In genomic region chr16:31385680-31386079, GRCh38 we compare ENCODE assay signal across 18 cellular contexts. TPM values are rescaled to one million over a fixed set of nuclear protein-coding genes. Genes with fewer than 3 reads are reported as not detected.
DNase-seq lines count a peak whose midpoint lies in the region; ATAC-seq and TF ChIP-seq lines count a peak whose summit lies in the region.
"Had no signal": no experiment of that assay in that cellular context is flagged by ENCODE, and none has a peak within 500 bp of the region (broad histone marks: within the 10 kb centered on the region; RNA-seq: fewer than 3 reads in every experiment).

No MANE protein-coding gene starts in this region.

- H3K4me3 Mint-ChIP-seq in activated T-helper 17 cell treated with anti-CD3 and anti-CD28 coated beads, Interleukin-2, amount 50 U/mL, for 72 hours, result peak overlapping the region; percentile 27
- H3K4me3 Mint-ChIP-seq in activated naive CD4-positive, alpha-beta T cell treated with anti-CD3 and anti-CD28 coated beads for 36 hours, result no peak overlapping the region
- H3K4me3 Mint-ChIP-seq: T-helper 1 cell treated with Interleukin-12 subunit alpha and Interleukin-12 subunit beta and Interleukin-4 antibody, amounts not matched to agents 30 μg/mL and 1 μg/mL, for 36 hours had no signal

- intact Hi-C loops in tibial artery (cut with DNase I; ENCODE audit: low total_unique reads), result no loop called here
- intact Hi-C loops in activated naive CD4-positive, alpha-beta T cell treated with anti-CD3 and anti-CD28 coated beads for 36 hours (cut with micrococcal nuclease), result loop anchor here (1.0 to 10.0 kb wide), 3 partner anchors 81 to 309 kb away; no protein-coding TSS in a partner anchor

- H3K4me3 ChIP-seq in liver (ENCODE audit: low read depth in 1 of 3, low read length in 3 of 3) (no peak overlapping the region), tibial artery (no peak overlapping the region)
- H3K4me3 ChIP-seq: sigmoid colon had no signal

- no peak for ATAC-seq in activated T-helper 17 cell treated with anti-CD3 and anti-CD28 coated beads, Interleukin-2, amount 50 U/mL, for 72 hours (replicated peaks)
- ATAC-seq in GM21786 (IDR thresholded peaks at IDR 0.05; ENCODE audit: unreplicated experiment), result no peak

- peak overlapping the region; percentile 65 for H3K27ac Mint-ChIP-seq in activated T-helper 17 cell treated with anti-CD3 and anti-CD28 coated beads, Interleukin-2, amount 50 U/mL, for 72 hours
- H3K27ac Mint-ChIP-seq in activated naive CD4-positive, alpha-beta T cell treated with anti-CD3 and anti-CD28 coated beads for 36 hours, result no peak overlapping the region
- H3K27ac Mint-ChIP-seq: T-helper 1 cell treated with Interleukin-12 subunit alpha and Interleukin-12 subunit beta and Interleukin-4 antibody, amounts not matched to agents 30 μg/mL and 1 μg/mL, for 36 hours had no signal

- peaks cover 14% of the 10 kb centered on the region for H3K4me1 Mint-ChIP-seq in activated T-helper 17 cell treated with anti-CD3 and anti-CD28 coated beads, Interleukin-2, amount 50 U/mL, for 72 hours
- H3K4me1 Mint-ChIP-seq in activated naive CD4-positive, alpha-beta T cell treated with anti-CD3 and anti-CD28 coated beads for 36 hours (ENCODE audit: low read depth), result peaks cover 15% of the 10 kb centered on the region

- no peaks in the 10 kb centered on the region for H3K36me3 Mint-ChIP-seq in activated T-helper 17 cell treated with anti-CD3 and anti-CD28 coated beads, Interleukin-2, amount 50 U/mL, for 72 hours (ENCODE audit: low read depth)
- H3K36me3 Mint-ChIP-seq in activated naive CD4-positive, alpha-beta T cell treated with anti-CD3 and anti-CD28 coated beads for 36 hours (ENCODE audit: low read depth), result no peaks in the 10 kb centered on the region

- H3K27me3 Mint-ChIP-seq in activated T-helper 17 cell treated with anti-CD3 and anti-CD28 coated beads, Interleukin-2, amount 50 U/mL, for 72 hours, result peaks cover 18% of the 10 kb centered on the region
- peaks cover 9% of the 10 kb centered on the region for H3K27me3 Mint-ChIP-seq in activated naive CD4-positive, alpha-beta T cell treated with anti-CD3 and anti-CD28 coated beads for 36 hours (ENCODE audit: low read depth)

- DNase-seq in HT-29 (ENCODE audit: low spot score) (peak; percentile 49), tibial artery (no peak)
- no peak for DNase-seq in activated naive CD4-positive, alpha-beta T cell treated with anti-CD3 and anti-CD28 coated beads for 36 hours
- DNase-seq: activated effector memory CD4-positive, alpha-beta T cell treated with anti-CD3 and anti-CD28 coated beads, Interleukin-2, amount 50 U/mL, for 16 hours; NCI-H2029; NCI-H446; NK-92 treated with Interleukin-12 subunit alpha and Interleukin-12 subunit beta, amount 100 ng/mL, for 24 hours; Right ventricle myocardium superior; sigmoid colon had no signal

- WGBS in liver, result 32% methylated on average over 4 of the region's 4 CpGs

- H3K4me1 ChIP-seq in liver (ENCODE audit: control insufficient read depth in 4 of 4, insufficient read depth in 4 of 4, low read length in 3 of 4), result peaks cover 0 to 11% (median 0%) of the 10 kb centered on the region in 4 donors
- H3K4me1 ChIP-seq in tibial artery, result no peaks in the 10 kb centered on the region
- H3K4me1 ChIP-seq: sigmoid colon had no signal

- H3K27me3 ChIP-seq in liver (ENCODE audit: control insufficient read depth in 4 of 4, insufficient read depth in 4 of 4, low read length in 3 of 4) (no peaks in the 10 kb centered on the region), tibial artery (peaks cover 0 to 21% of the 10 kb centered on the region in 2 donors)

- H3K36me3 ChIP-seq in liver (ENCODE audit: control insufficient read depth in 4 of 4, insufficient read depth in 3 of 4, low read depth in 1 of 4, low read length in 3 of 4) (no peaks in the 10 kb centered on the region), tibial artery (no peaks in the 10 kb centered on the region)
- H3K36me3 ChIP-seq: sigmoid colon had no signal

- no peak for TF ChIP-seq RAD21 in liver (IDR thresholded peaks at IDR 0.05)

- H3K9me3 ChIP-seq in liver (ENCODE audit: control insufficient read depth in 4 of 4, low read length in 3 of 4) (peaks cover 0 to 3% (median 0%) of the 10 kb centered on the region in 4 donors), tibial artery (no peaks in the 10 kb centered on the region)
- H3K9me3 ChIP-seq: sigmoid colon had no signal

- TF ChIP-seq CTCF in liver (IDR thresholded peaks at IDR 0.05; ENCODE audit: low read depth, low read length, missing input control) (no peak), tibial artery (IDR thresholded peaks at IDR 0.05) (no peak)

- H3K9me3 Mint-ChIP-seq in activated T-helper 17 cell treated with anti-CD3 and anti-CD28 coated beads, Interleukin-2, amount 50 U/mL, for 72 hours, result no peaks in the 10 kb centered on the region
- H3K9me3 Mint-ChIP-seq in activated naive CD4-positive, alpha-beta T cell treated with anti-CD3 and anti-CD28 coated beads for 36 hours, result no peaks in the 10 kb centered on the region
- H3K9me3 Mint-ChIP-seq: T-helper 1 cell treated with Interleukin-12 subunit alpha and Interleukin-12 subunit beta and Interleukin-4 antibody, amounts not matched to agents 30 μg/mL and 1 μg/mL, for 36 hours had no signal

- no peak overlapping the region for H3K9ac ChIP-seq in liver (ENCODE audit: low read depth in 1 of 2, low read length in 2 of 2)

- CTCF ChIA-PET in activated naive CD4-positive, alpha-beta T cell treated with anti-CD3 and anti-CD28 coated beads for 36 hours (lab: Charles Lee), result interaction anchor here (1.1 to 1.4 kb wide), 2 partner anchors 57 to 118 kb away, joined by 3 to 6 read pairs; partner anchors contain the start of gene ZNF843

- H3K27ac ChIP-seq in liver (ENCODE audit: low read depth in 1 of 2, low read length in 2 of 2) (peak overlapping the region in 1 of 2 donors; percentile 54), tibial artery (no peak overlapping the region)
- H3K27ac ChIP-seq: sigmoid colon, VCaP had no signal

TF ChIP-seq in liver, 16 proteins besides CTCF, POLR2A, EP300 and RAD21 (continues in another document):
- TF ChIP-seq HNF4G (IDR thresholded peaks at IDR 0.05), result no peak
- TF ChIP-seq REST (IDR thresholded peaks at IDR 0.05), result no peak
- no peak for TF ChIP-seq TAF1 (conservative IDR thresholded peaks at IDR 0.05)
- TF ChIP-seq NR2F2 (IDR thresholded peaks at IDR 0.05), result no peak
- TF ChIP-seq YY1 (IDR thresholded peaks at IDR 0.05), result peak; percentile 23
- peak in 1 of 2 donors; percentile 70 for TF ChIP-seq RXRA (IDR thresholded peaks at IDR 0.05)
- TF ChIP-seq HNF4A (conservative IDR thresholded peaks at IDR 0.05), result peak in 1 of 2 donors; percentile 70
- TF ChIP-seq EGR1 (IDR thresholded peaks at IDR 0.05; ENCODE audit: low read depth in 2 of 2), result peak; percentile 47 to 96
- TF ChIP-seq MAX (IDR thresholded peaks at IDR 0.05), result peak; percentile 34
- peak in 1 of 2 donors; percentile 60 for TF ChIP-seq JUND (IDR thresholded peaks at IDR 0.05)

RNA-seq across cellular contexts. Expression of gene ITGAD, which starts 7.5 kb away (rescaled TPM):
- not detected in 2 replicates for total RNA-seq in HT-29 (2014; rRNA removed; shearing (Covaris generic))
- total RNA-seq in activated T-helper 17 cell treated with anti-CD3 and anti-CD28 coated beads, Interleukin-2, amount 50 U/mL, for 72 hours, result not detected
- total RNA-seq in liver, result 1 to 10 TPM; 2.0 to 3.6 TPM
- 1 to 10 TPM in 1 of 2 donors, under 1 TPM in 1; 0.04 to 2.1 TPM for polyA plus RNA-seq in liver
- total RNA-seq in activated naive CD4-positive, alpha-beta T cell treated with anti-CD3 and anti-CD28 coated beads for 36 hours, result not detected
- total RNA-seq: H4, kidney epithelial cell, occipital lobe, Right ventricle myocardium superior, sigmoid colon had no signal

RNA-seq across cellular contexts. Expression of gene ITGAX, which starts 30.7 kb away (rescaled TPM):
- 0.15 and 0.26 TPM in 2 replicates for total RNA-seq in HT-29 (2014; rRNA removed; shearing (Covaris generic))
- 10 to 100 TPM; 25.5 to 50.4 TPM for total RNA-seq in activated T-helper 17 cell treated with anti-CD3 and anti-CD28 coated beads, Interleukin-2, amount 50 U/mL, for 72 hours
- total RNA-seq in liver, result 1 to 10 TPM; 2.5 to 9.6 TPM
- 1 to 10 TPM; 1.1 to 1.2 TPM for polyA plus RNA-seq in liver
- 1 to 10 TPM; 2.4 to 2.9 TPM for total RNA-seq in activated naive CD4-positive, alpha-beta T cell treated with anti-CD3 and anti-CD28 coated beads for 36 hours

RNA-seq across cellular contexts. Expression of gene COX6A2, which starts 42.5 kb away (rescaled TPM):
- not detected in 2 replicates for total RNA-seq in HT-29 (2014; rRNA removed; shearing (Covaris generic))
- not detected for total RNA-seq in activated T-helper 17 cell treated with anti-CD3 and anti-CD28 coated beads, Interleukin-2, amount 50 U/mL, for 72 hours
- total RNA-seq in liver, result under 1 TPM in 1 of 2 donors, not detected in 1; 0.84 TPM
- polyA plus RNA-seq in liver, result 10 to 100 TPM in 1 of 2 donors, 1 to 10 TPM in 1; 8.0 to 36.7 TPM
- not detected for total RNA-seq in activated naive CD4-positive, alpha-beta T cell treated with anti-CD3 and anti-CD28 coated beads for 36 hours
- total RNA-seq: Daoy, H4, kidney epithelial cell, occipital lobe, sigmoid colon had no signal

RNA-seq across cellular contexts. Expression of gene ZNF843, which starts 56.9 kb away (rescaled TPM):
- not detected in 2 replicates for total RNA-seq in HT-29 (2014; rRNA removed; shearing (Covaris generic))
- under 1 TPM; 0.09 to 0.37 TPM for total RNA-seq in activated T-helper 17 cell treated with anti-CD3 and anti-CD28 coated beads, Interleukin-2, amount 50 U/mL, for 72 hours
- under 1 TPM; 0.25 to 0.84 TPM for total RNA-seq in liver
- polyA plus RNA-seq in liver, result under 1 TPM in 1 of 2 donors, not detected in 1; 0.35 TPM
- under 1 TPM; 0.12 to 0.14 TPM for total RNA-seq in activated naive CD4-positive, alpha-beta T cell treated with anti-CD3 and anti-CD28 coated beads for 36 hours
- total RNA-seq: Daoy had no signal
